7 cellular contexts compared by ENCODE assay signal in genomic region chr12:123946516-123947505, GRCh38. TPM values are rescaled to one million over a fixed set of nuclear protein-coding genes. Genes with fewer than 3 reads are reported as not detected.
DNase-seq lines count a peak whose midpoint lies in the region; ATAC-seq and TF ChIP-seq lines count a peak whose summit lies in the region.
"Not testable (repeated sequence)": the region's sequence is repeated elsewhere in the genome, so short reads cannot be mapped to it uniquely, and the experiment has no call there.

No MANE protein-coding gene starts in this region.

- not testable (repeated sequence) for H4K5ac ChIP-seq in IMR-90 (ENCODE audit: low read depth, low read length)

- in situ Hi-C loops in IMR-90 (cut with MboI; ENCODE audit: low sequenced_read_pairs) = not testable (repeated sequence)

- dilution Hi-C loops in IMR-90 (cut with HindIII; ENCODE audit: low sequenced_read_pairs, unreplicated experiment) = not testable (repeated sequence)

- not testable (repeated sequence) for H2BK20ac ChIP-seq in IMR-90 (ENCODE audit: low read depth, low read length)

- H3K27ac ChIP-seq in IMR-90 (ENCODE audit: insufficient read depth, low read length) = not testable (repeated sequence)
- H3K27ac ChIP-seq in angular gyrus (ENCODE audit: low read depth, low read length) (peak overlapping the region; percentile 11), dorsolateral prefrontal cortex (peak overlapping the region in 55 of 59 donors; percentile 18 to 89 (median 74)), heart left ventricle (peak overlapping the region in 4 of 12 donors; percentile 11 to 48 (median 38)), left lung (peak overlapping the region in 1 of 2 donors; percentile 2), substantia nigra (ENCODE audit: low read depth, low read length, poor library complexity, severe bottlenecking) (peak overlapping the region; percentile 49)

- intact Hi-C loops in IMR-90 (cut with micrococcal nuclease); dorsolateral prefrontal cortex (cut with DNase I); heart left ventricle (cut with DNase I); left lung (cut with DNase I): not testable (repeated sequence)

- H4K8ac ChIP-seq in IMR-90 (ENCODE audit: low read depth in 2 of 2, low read length in 2 of 2) = not testable (repeated sequence)

- not testable (repeated sequence) for H2AK5ac ChIP-seq in IMR-90 (ENCODE audit: low read depth, low read length)

- H2BK15ac ChIP-seq in IMR-90 (ENCODE audit: low read depth, low read length) = not testable (repeated sequence)

- H4K91ac ChIP-seq in IMR-90 (ENCODE audit: insufficient read depth, low read depth, low read length) = not testable (repeated sequence)

- not testable (repeated sequence) for ATAC-seq in IMR-90 (ENCODE audit: low read depth)
- ATAC-seq in heart left ventricle (peak; percentile 50 to 88 (median 80)), left lung (peak; percentile 86)

- peaks cover 22% of the 10 kb centered on the region; the same call in 1 of the 2 replicates for H3K9me1 ChIP-seq in IMR-90 (ENCODE audit: insufficient read depth, low read length)

- H2BK5ac ChIP-seq in IMR-90 (ENCODE audit: low read depth, low read length, poor library complexity, severe bottlenecking) = not testable (repeated sequence)

- H4K20me1 ChIP-seq in IMR-90 (ENCODE audit: insufficient read depth, low read length) = not testable (repeated sequence)

- WGBS in IMR-90 (ENCODE audit: extremely low coverage in 2 of 2, insufficient read length in 1 of 2), 2 experiments = no CpG with 5 or more reads among the region's 35 CpGs
- WGBS in heart left ventricle, 4 donors = 85 to 96% (median 89%) methylated on average over 16 to 34 of the region's 35 CpGs

- H3K36me3 ChIP-seq in IMR-90 (ENCODE audit: control insufficient read depth, insufficient read depth, low read length) = peaks cover 25% of the 10 kb centered on the region
- H3K36me3 ChIP-seq in heart left ventricle = peaks cover 0 to 39% (median 33%) of the 10 kb centered on the region in 9 donors
- H3K36me3 ChIP-seq in left lung = peaks cover 0 to 27% of the 10 kb centered on the region in 2 donors

- H3K27me3 ChIP-seq in IMR-90 (ENCODE audit: control insufficient read depth, insufficient read depth, low read length); dorsolateral prefrontal cortex; heart left ventricle; left lung: not testable (repeated sequence)

- peaks cover 60% of the 10 kb centered on the region for H3K4me1 Mint-ChIP-seq in neural crest cell

- not testable (repeated sequence) for H3K56ac ChIP-seq in IMR-90 (ENCODE audit: extremely low read depth, insufficient read depth, low read length)

- not testable (repeated sequence) for TF ChIP-seq POLR2A in IMR-90 (IDR thresholded peaks at IDR 0.05; ENCODE audit: low read depth, low read length); heart left ventricle (IDR thresholded peaks at IDR 0.05)

- peaks cover 24 to 66% of the 10 kb centered on the region in 2 experiments; a peak in 3 of 4 replicates for H3K79me1 ChIP-seq in IMR-90 (ENCODE audit: low read depth in 1 of 2, low read length in 2 of 2)

- H3K4me2 ChIP-seq in IMR-90 (ENCODE audit: low read depth, low read length) = not testable (repeated sequence)

- H3K4me1 ChIP-seq in IMR-90 (ENCODE audit: control insufficient read depth, insufficient read depth, low read length) (peaks cover 22% of the 10 kb centered on the region), heart left ventricle (peaks cover 0 to 60% (median 25%) of the 10 kb centered on the region in 12 donors)
- H3K4me1 ChIP-seq in left lung = not testable (repeated sequence)

- H3K36me3 Mint-ChIP-seq in neural crest cell (ENCODE audit: low read depth) = peaks cover 20% of the 10 kb centered on the region

- H2AFZ ChIP-seq in IMR-90 (replicated peaks; ENCODE audit: low read length, poor library complexity) = not testable (repeated sequence)

- POLR2A ChIA-PET in IMR-90 (lab: Charles Lee; ENCODE audit: unreplicated experiment) = not testable (repeated sequence)

- CTCF ChIA-PET in IMR-90 (lab: Yijun Ruan, JAX) = not testable (repeated sequence)

- TF ChIP-seq CTCF in IMR-90 (conservative IDR thresholded peaks at IDR 0.05; ENCODE audit: low read depth, low read length); dorsolateral prefrontal cortex (IDR thresholded peaks at IDR 0.05 in 54 of 56, conservative IDR thresholded peaks at IDR 0.05 in 2 of 56; ENCODE audit: low read depth in 1 of 56, partially characterized antibody in 56 of 56); heart left ventricle (IDR thresholded peaks at IDR 0.05); left lung (IDR thresholded peaks at IDR 0.05); neural crest cell (conservative IDR thresholded peaks at IDR 0.05): not testable (repeated sequence)

- not testable (repeated sequence) for DNase-seq in IMR-90; dorsolateral prefrontal cortex; neural crest cell (ENCODE audit: low read depth, low spot score)
- peak in 2 of 5 donors; percentile 57 to 60 for DNase-seq in heart left ventricle
- DNase-seq in left lung = peak in 1 of 2 donors; percentile 52
- DNase-seq in substantia nigra (lab: John Stamatoyannopoulos, UW) = peak in 7 of 49 donors; percentile 15 to 47 (median 22)

- not testable (repeated sequence) for H3K18ac ChIP-seq in IMR-90 (ENCODE audit: low read depth, low read length)

- peaks cover 13% of the 10 kb centered on the region for H3K27me3 Mint-ChIP-seq in neural crest cell (ENCODE audit: low read depth)

- peak overlapping the region; percentile 32 for H3K27ac Mint-ChIP-seq in neural crest cell (ENCODE audit: unreplicated experiment)

- H3K9me3 Mint-ChIP-seq in neural crest cell = not testable (repeated sequence)

- H3K9me3 ChIP-seq in IMR-90 (ENCODE audit: control insufficient read depth, insufficient read depth, low read length); heart left ventricle; left lung: not testable (repeated sequence)

- 0 out of 2 replicates have a peak overlapping the region, but pooled peaks have one; percentile 7 for H3K4ac ChIP-seq in IMR-90 (ENCODE audit: low read depth, low read length)

- not testable (repeated sequence) for H3K4me3 ChIP-seq in IMR-90 (ENCODE audit: insufficient read depth, low read depth, low read length); dorsolateral prefrontal cortex; heart left ventricle; left lung

- not testable (repeated sequence) for H3K9ac ChIP-seq in IMR-90 (ENCODE audit: low read depth, low read length)

- not testable (repeated sequence) for TF ChIP-seq RAD21 in IMR-90 (IDR thresholded peaks at IDR 0.05; ENCODE audit: low read length)

- not testable (repeated sequence) for H3K14ac ChIP-seq in IMR-90 (replicated peaks; ENCODE audit: low read depth, low read length)

- not testable (repeated sequence) for H3K23ac ChIP-seq in IMR-90 (ENCODE audit: low read depth, low read length)

- not testable (repeated sequence) for H2AK9ac ChIP-seq in IMR-90 (replicated peaks; ENCODE audit: low read depth, low read length, poor library complexity)

- H2BK120ac ChIP-seq in IMR-90 (ENCODE audit: low read depth, low read length) = not testable (repeated sequence)

- H3K4me3 Mint-ChIP-seq in neural crest cell = not testable (repeated sequence)

- not testable (repeated sequence) for BruUV-seq in IMR-90 (replicated peaks; lab: Mats Ljungman, UMichigan)

RNA-seq across cellular contexts. Expression of gene CCDC92, which starts 25.8 kb away (rescaled TPM):
- total RNA-seq in IMR-90 (2012; rRNA removed) (5.7 and 8.1 TPM in 2 replicates), dorsolateral prefrontal cortex (100 to 1,000 TPM in 116 of 120 experiments, 10 to 100 TPM in 4; 89.7 to 184 (median 138) TPM), heart left ventricle (10 to 100 TPM; 37.8 to 77.6 (median 57.3) TPM), left lung (10 to 100 TPM; 40.2 to 54.0 TPM), neural crest cell (33.5 and 36.5 TPM in 2 replicates)
- polyA plus RNA-seq in IMR-90 (2012; rRNA removed) (55.5 and 61.1 TPM in 2 replicates), heart left ventricle (10 to 100 TPM; 58.1 to 86.1 TPM)
- polyA plus RNA-seq in IMR-90 (2012; cell fraction: cytosol; rRNA removed) = 75.4 and 87.9 TPM in 2 replicates
- 91.3 and 94.1 TPM in 2 replicates for polyA plus RNA-seq in IMR-90 (2012; cell fraction: nucleus; rRNA removed; ENCODE audit: low replicate concordance)

RNA-seq across cellular contexts. Expression of gene ZNF664, which starts 26.2 kb away (rescaled TPM):
- total RNA-seq in IMR-90 (2012; rRNA removed) (32.6 and 36.7 TPM in 2 replicates), dorsolateral prefrontal cortex (100 to 1,000 TPM in 99 of 120 experiments, 10 to 100 TPM in 21; 82.2 to 211 (median 117) TPM), heart left ventricle (100 to 1,000 TPM in 1 of 9 donors, 10 to 100 TPM in 8; 59.8 to 104 (median 78.0) TPM), left lung (10 to 100 TPM; 85.8 to 98.8 TPM), neural crest cell (156 and 167 TPM in 2 replicates)
- polyA plus RNA-seq in IMR-90 (2012; rRNA removed) (24.6 and 29.9 TPM in 2 replicates), heart left ventricle (10 to 100 TPM; 43.1 to 67.4 TPM)
- polyA plus RNA-seq in IMR-90 (2012; cell fraction: cytosol; rRNA removed) = 14.0 and 16.7 TPM in 2 replicates
- polyA plus RNA-seq in IMR-90 (2012; cell fraction: nucleus; rRNA removed; ENCODE audit: low replicate concordance) = 9.3 and 24.8 TPM in 2 replicates
